26 cellular contexts compared by ENCODE assay signal in genomic region chr2:125652260-125652659, GRCh38.
DNase-seq lines count a peak whose midpoint lies in the region; ATAC-seq and TF ChIP-seq lines count a peak whose summit lies in the region.
"Had no signal": no experiment of that assay in that cellular context is flagged by ENCODE, and none has a peak within 500 bp of the region (broad histone marks: within the 10 kb centered on the region; RNA-seq: fewer than 3 reads in every experiment).

No MANE protein-coding gene starts in this region.

- H4K20me1 ChIP-seq in neural cell (ENCODE audit: insufficient read depth), result no peaks in the 10 kb centered on the region
- H4K20me1 ChIP-seq: BLaER1 had no signal

- TF ChIP-seq EP300 in neural cell (conservative IDR thresholded peaks at IDR 0.05; ENCODE audit: poor library complexity, severe bottlenecking), result peak; percentile 36

- no peaks in the 10 kb centered on the region for H3K9me2 ChIP-seq in neural cell (ENCODE audit: insufficient read depth, low read length)

- TF ChIP-seq CTCF in neural cell (IDR thresholded peaks at IDR 0.05; ENCODE audit: poor library complexity, severe bottlenecking), result no peak

- no peak overlapping the region for H3K27ac ChIP-seq in SK-N-MC
- H3K27ac ChIP-seq in neural cell (ENCODE audit: low read length), result peak overlapping the region; percentile 29
- H3K27ac ChIP-seq: 22Rv1, BLaER1, GM23248 had no signal

- no peak overlapping the region for H2AFZ ChIP-seq in neural cell (ENCODE audit: low read depth, low read length)
- H2AFZ ChIP-seq: GM23248 had no signal

- no peak overlapping the region for H3K9ac ChIP-seq in SK-N-MC (ENCODE audit: insufficient read length)
- H3K9ac ChIP-seq in neural cell (ENCODE audit: low read length), result no peak overlapping the region
- H3K9ac ChIP-seq: BLaER1, GM23248 had no signal

- peak; percentile 35 for DNase-seq in NCI-H146 (lab: John Stamatoyannopoulos, UW)
- no peak for DNase-seq in NCI-H146 treated with DMSO at 0.1 percent for 48 hours (lab: John Stamatoyannopoulos, UW; ENCODE audit: unreplicated experiment)
- DNase-seq in SK-N-MC (ENCODE audit: low read depth, low spot score), result peak; percentile 61
- no peak for DNase-seq in stimulated activated CD4-positive, alpha-beta T cell treated with anti-CD3 and anti-CD28 coated beads, Interleukin-4, amount 100 ng/mL, for 4 hours
- no peak for DNase-seq in epidermal melanocyte (ENCODE audit: insufficient read length, low spot score)
- DNase-seq: CD4-positive, CD25-positive, alpha-beta regulatory T cell; DMS153; DND-41; GM23248; H7; Kasumi-1; NCI-H1105; NCI-H1694; NCI-H2029 treated with DMSO at 0.1 percent for 48 hours; NCI-H2171; NCI-H446 treated with DMSO at 0.1 percent for 48 hours; NCI-H526; NCI-H82; NK-92 treated with Interleukin-12 subunit alpha and Interleukin-12 subunit beta, amount 100 ng/mL, for 24 hours had no signal

- no peak overlapping the region for H3K4me3 ChIP-seq in SK-N-MC
- no peak overlapping the region for H3K4me3 ChIP-seq in neural cell (ENCODE audit: low read length)
- H3K4me3 ChIP-seq: BLaER1, GM23248, K562 had no signal

- no peaks in the 10 kb centered on the region for H3K9me3 ChIP-seq in SK-N-MC (ENCODE audit: low read depth, low read length)
- H3K9me3 ChIP-seq in neural cell (ENCODE audit: low read length), result no peaks in the 10 kb centered on the region
- H3K9me3 ChIP-seq: BLaER1 had no signal

- no peaks in the 10 kb centered on the region for H3K79me2 ChIP-seq in neural cell (replicated peaks; ENCODE audit: insufficient read depth, low read length)

- H3F3A ChIP-seq in neural cell (ENCODE audit: insufficient read depth, low read length, poor library complexity, severe bottlenecking), result no peaks in the 10 kb centered on the region

- no peaks in the 10 kb centered on the region for H3K36me3 ChIP-seq in SK-N-MC (ENCODE audit: insufficient read depth, low read length)
- no peaks in the 10 kb centered on the region for H3K36me3 ChIP-seq in neural cell (ENCODE audit: insufficient read depth, low read length)
- H3K36me3 ChIP-seq: BLaER1 had no signal

- no peaks in the 10 kb centered on the region for H3K27me3 ChIP-seq in neural cell (ENCODE audit: insufficient read depth, low read depth, low read length)
- H3K27me3 ChIP-seq: BLaER1 had no signal

- TF ChIP-seq RAD21 in neural cell (conservative IDR thresholded peaks at IDR 0.05), result peak; percentile 17

- ATAC-seq in HG03442 (IDR thresholded peaks at IDR 0.05; ENCODE audit: unreplicated experiment) (no peak), GM19023 (IDR thresholded peaks at IDR 0.05; ENCODE audit: unreplicated experiment) (no peak)
- ATAC-seq: K562, SK-N-SH treated with all-trans-retinoic acid at 6 μM for 48 hours had no signal

- H3K4me2 ChIP-seq in neural cell (ENCODE audit: low read length), result no peak overlapping the region
- H3K4me2 ChIP-seq: BLaER1 had no signal

TF ChIP-seq in neural cell, 6 proteins besides CTCF, POLR2A, EP300 and RAD21:
- TF ChIP-seq POLR2AphosphoS5 (IDR thresholded peaks at IDR 0.05), result peak; percentile 55
- TF ChIP-seq TAF1 (IDR thresholded peaks at IDR 0.05; ENCODE audit: low read depth), result no peak
- TF ChIP-seq, protein P1, sequence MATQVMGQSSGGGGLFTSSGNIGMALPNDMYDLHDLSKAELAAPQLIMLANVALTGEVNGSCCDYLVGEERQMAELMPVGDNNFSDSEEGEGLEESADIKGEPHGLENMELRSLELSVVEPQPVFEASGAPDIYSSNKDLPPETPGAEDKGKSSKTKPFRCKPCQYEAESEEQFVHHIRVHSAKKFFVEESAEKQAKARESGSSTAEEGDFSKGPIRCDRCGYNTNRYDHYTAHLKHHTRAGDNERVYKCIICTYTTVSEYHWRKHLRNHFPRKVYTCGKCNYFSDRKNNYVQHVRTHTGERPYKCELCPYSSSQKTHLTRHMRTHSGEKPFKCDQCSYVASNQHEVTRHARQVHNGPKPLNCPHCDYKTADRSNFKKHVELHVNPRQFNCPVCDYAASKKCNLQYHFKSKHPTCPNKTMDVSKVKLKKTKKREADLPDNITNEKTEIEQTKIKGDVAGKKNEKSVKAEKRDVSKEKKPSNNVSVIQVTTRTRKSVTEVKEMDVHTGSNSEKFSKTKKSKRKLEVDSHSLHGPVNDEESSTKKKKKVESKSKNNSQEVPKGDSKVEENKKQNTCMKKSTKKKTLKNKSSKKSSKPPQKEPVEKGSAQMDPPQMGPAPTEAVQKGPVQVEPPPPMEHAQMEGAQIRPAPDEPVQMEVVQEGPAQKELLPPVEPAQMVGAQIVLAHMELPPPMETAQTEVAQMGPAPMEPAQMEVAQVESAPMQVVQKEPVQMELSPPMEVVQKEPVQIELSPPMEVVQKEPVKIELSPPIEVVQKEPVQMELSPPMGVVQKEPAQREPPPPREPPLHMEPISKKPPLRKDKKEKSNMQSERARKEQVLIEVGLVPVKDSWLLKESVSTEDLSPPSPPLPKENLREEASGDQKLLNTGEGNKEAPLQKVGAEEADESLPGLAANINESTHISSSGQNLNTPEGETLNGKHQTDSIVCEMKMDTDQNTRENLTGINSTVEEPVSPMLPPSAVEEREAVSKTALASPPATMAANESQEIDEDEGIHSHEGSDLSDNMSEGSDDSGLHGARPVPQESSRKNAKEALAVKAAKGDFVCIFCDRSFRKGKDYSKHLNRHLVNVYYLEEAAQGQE (IDR thresholded peaks at IDR 0.05; ENCODE audit: borderline replicate concordance), result peak; percentile 31

Comparison
In these comparisons a context has a peak if more than half of its experiments do, and no peak if none do; other contexts are left out.
1. DNase-seq: peak in NCI-H146 (single experiment) and SK-N-MC (single experiment); none in NCI-H146 treated with DMSO at 0.1 percent for 48 hours (single experiment), stimulated activated CD4-positive, alpha-beta T cell treated with anti-CD3 and anti-CD28 coated beads, Interleukin-4, amount 100 ng/mL, for 4 hours (0 of 2) and epidermal melanocyte (single experiment).